ENCODE assay signal across 8 cellular contexts in genomic region chr1:26788515-26788785, GRCh38. TPM values are rescaled to one million over a fixed set of nuclear protein-coding genes. Genes with fewer than 3 reads are reported as not detected.
A peak's percentile ranks its signal among the peaks of the same experiment; 100 is the strongest.
DNase-seq lines count a peak whose midpoint lies in the region; ATAC-seq and TF ChIP-seq lines count a peak whose summit lies in the region.

No MANE protein-coding gene starts in this region.

- H3K4ac ChIP-seq in neuronal stem cell (ENCODE audit: low read length), result no peak overlapping the region

- H4K8ac ChIP-seq in neuronal stem cell (ENCODE audit: low read depth, low read length), result no peak overlapping the region

- H3K9me2 ChIP-seq in OCI-LY7 (ENCODE audit: insufficient read depth, low read length), result no peaks in the 10 kb centered on the region

- H2BK12ac ChIP-seq in neuronal stem cell (ENCODE audit: low read length), result no peak overlapping the region

- intact Hi-C loops in CD4-positive, alpha-beta T cell (cut with DNase I, micrococcal nuclease), result loop anchor here (1.0 to 10.0 kb wide), 6 partner anchors 44 to 881 kb away; partner anchors contain the start of genes ARID1A (in 1 of the 2) and STMN1 (in 1 of the 2)
- intact Hi-C loops in OCI-LY7 (cut with micrococcal nuclease; ENCODE audit: unreplicated experiment), result loop anchor here (2.0 kb wide), 3 partner anchors 44 to 288 kb away; no protein-coding TSS in a partner anchor

- H3K79me1 ChIP-seq in neuronal stem cell (ENCODE audit: low read depth, low read length), result peaks cover 2% of the 10 kb centered on the region

- H2BK5ac ChIP-seq in neuronal stem cell (ENCODE audit: low read length), result peak overlapping the region; percentile 69

- peak overlapping the region; percentile 75 for H3K4me3 ChIP-seq in OCI-LY7 (ENCODE audit: low read depth, low read length, poor library complexity, severe bottlenecking)
- peak overlapping the region; percentile 79 for H3K4me3 ChIP-seq in endocrine pancreas (ENCODE audit: control insufficient read depth, insufficient read depth, low read length)
- H3K4me3 ChIP-seq in neuronal stem cell (ENCODE audit: low read length in 2 of 2), result peak overlapping the region; percentile 89 to 90

- H3K4me1 ChIP-seq in OCI-LY7 (ENCODE audit: insufficient read depth, low read length, poor library complexity, severe bottlenecking), result peaks cover 59% of the 10 kb centered on the region
- peaks cover 3% of the 10 kb centered on the region for H3K4me1 ChIP-seq in endocrine pancreas (ENCODE audit: control insufficient read depth, insufficient read depth, low read length)
- peaks cover 15 to 34% of the 10 kb centered on the region in 2 donors for H3K4me1 ChIP-seq in neuronal stem cell (ENCODE audit: control insufficient read depth in 2 of 2, insufficient read depth in 1 of 2, low read depth in 1 of 2, low read length in 2 of 2)

- H3K27ac Mint-ChIP-seq in CD4-positive, alpha-beta T cell, result peak overlapping the region; percentile 96

- no peak overlapping the region for H3K23ac ChIP-seq in neuronal stem cell (ENCODE audit: low read depth, low read length, poor library complexity)

- DNase-seq in CD4-positive, alpha-beta T cell, result no peak
- DNase-seq in OCI-LY7 (ENCODE audit: low spot score) (no peak), neuronal stem cell (ENCODE audit: low spot score) (no peak), cerebellum (ENCODE audit: low spot score) (no peak), HK-2 (ENCODE audit: unreplicated experiment) (no peak), AG08396 (ENCODE audit: low spot score) (no peak)

- peak overlapping the region; percentile 98 for H3K4me3 Mint-ChIP-seq in CD4-positive, alpha-beta T cell

- H3K9me3 ChIP-seq in CD4-positive, alpha-beta T cell (ENCODE audit: control insufficient read depth, low read length), result no peaks in the 10 kb centered on the region
- H3K9me3 ChIP-seq in OCI-LY7 (ENCODE audit: low read length) (no peaks in the 10 kb centered on the region), endocrine pancreas (ENCODE audit: control insufficient read depth, low read length) (no peaks in the 10 kb centered on the region), neuronal stem cell (replicated peaks in 1 of 2; ENCODE audit: control insufficient read depth in 2 of 2, insufficient read depth in 1 of 2, low read depth in 1 of 2, low read length in 2 of 2) (no peaks in the 10 kb centered on the region)

- no peak for ATAC-seq in CD4-positive, alpha-beta T cell (ENCODE audit: poor library complexity)
- ATAC-seq in GM21528 (IDR thresholded peaks at IDR 0.05; ENCODE audit: low FRiP score, unreplicated experiment), result no peak

- H3K9ac ChIP-seq in endocrine pancreas (ENCODE audit: control insufficient read depth, insufficient read depth, low read length) (peak overlapping the region; percentile 83), neuronal stem cell (ENCODE audit: low read depth, low read length, poor library complexity) (peak overlapping the region; percentile 91)

- H3K4me2 ChIP-seq in OCI-LY7 (ENCODE audit: low read length), result peak overlapping the region; percentile 84
- H3K4me2 ChIP-seq in neuronal stem cell (ENCODE audit: insufficient read depth, low read length, poor library complexity, severe bottlenecking), result peak overlapping the region; percentile 94

- H3K27me3 ChIP-seq in CD4-positive, alpha-beta T cell (ENCODE audit: control insufficient read depth, insufficient read depth, low read length), result no peaks in the 10 kb centered on the region
- H3K27me3 ChIP-seq in endocrine pancreas (ENCODE audit: control insufficient read depth, insufficient read depth, low read length), result no peaks in the 10 kb centered on the region
- no peaks in the 10 kb centered on the region for H3K27me3 ChIP-seq in neuronal stem cell (ENCODE audit: control insufficient read depth in 3 of 3, insufficient read depth in 3 of 3, low read depth in 1 of 3, low read length in 3 of 3)

- H2BK120ac ChIP-seq in neuronal stem cell (ENCODE audit: low read depth, low read length), result no peak overlapping the region

- peak overlapping the region; percentile 95 for H3K27ac ChIP-seq in CD4-positive, alpha-beta T cell (ENCODE audit: low read depth, low read length)
- peak overlapping the region; percentile 91 for H3K27ac ChIP-seq in OCI-LY7 (ENCODE audit: low read depth, low read length, poor library complexity, severe bottlenecking)
- peak overlapping the region; percentile 97 for H3K27ac ChIP-seq in neuronal stem cell (replicated peaks; ENCODE audit: low read length)

- BruUV-seq in OCI-LY7 (replicated peaks; lab: Mats Ljungman, UMichigan), result no TSS peak

- peak overlapping the region; percentile 43 for H2AK5ac ChIP-seq in neuronal stem cell (ENCODE audit: low read depth, low read length)

- no peak for TF ChIP-seq CTCF in CD4-positive, alpha-beta T cell (IDR thresholded peaks at IDR 0.05)
- no peak for TF ChIP-seq CTCF in OCI-LY7 (conservative IDR thresholded peaks at IDR 0.05; ENCODE audit: low read length)

- no peak overlapping the region for H4K91ac ChIP-seq in neuronal stem cell (ENCODE audit: low read depth, low read length, poor library complexity)

- POLR2A ChIA-PET in CD4-positive, alpha-beta T cell (lab: Charles Lee), result interaction anchor here (0.6 to 8.3 kb wide), 24 partner anchors 10 to 1541 kb away, joined by 3 to 346 read pairs (median 8); partner anchors contain the start of genes ARID1A, GPATCH3, GPN2 and RSRP1
- POLR2A ChIA-PET in OCI-LY7 (lab: Charles Lee), result interaction anchor here (0.6 to 5.1 kb wide), 13 partner anchors 9 to 393 kb away, joined by 3 to 36 read pairs (median 5); no protein-coding TSS in a partner anchor

- CTCF ChIA-PET in CD4-positive, alpha-beta T cell (lab: Charles Lee), result interaction anchor here (0.6 to 4.8 kb wide), 33 partner anchors 9 to 288 kb away, joined by 3 to 80 read pairs (median 4); partner anchors contain the start of gene ARID1A
- CTCF ChIA-PET in OCI-LY7 (lab: Charles Lee; ENCODE audit: unreplicated experiment), result interaction anchor here (0.6 to 2.2 kb wide), 14 partner anchors 11 to 246 kb away, joined by 3 to 13 read pairs (median 4); no protein-coding TSS in a partner anchor

- H2BK15ac ChIP-seq in neuronal stem cell (ENCODE audit: low read length), result no peak overlapping the region

- H3K4me1 Mint-ChIP-seq in CD4-positive, alpha-beta T cell (ENCODE audit: low read depth), result peaks cover 66% of the 10 kb centered on the region

- H4K20me1 ChIP-seq in OCI-LY7 (ENCODE audit: insufficient read depth, low read length), result no peaks in the 10 kb centered on the region

- no peak overlapping the region for H3K14ac ChIP-seq in neuronal stem cell (ENCODE audit: low read length)

- H3K79me2 ChIP-seq in OCI-LY7 (ENCODE audit: insufficient read depth, low read depth, low read length), result no peaks in the 10 kb centered on the region

- H2AFZ ChIP-seq in OCI-LY7 (ENCODE audit: low read length) (peak overlapping the region; percentile 43; the same call in 1 of the 2 replicates), neuronal stem cell (ENCODE audit: low read length) (peak overlapping the region; percentile 97)

- peaks cover 47% of the 10 kb centered on the region for H3K36me3 Mint-ChIP-seq in CD4-positive, alpha-beta T cell (ENCODE audit: low read depth)

- peak overlapping the region; percentile 96 for H3K18ac ChIP-seq in neuronal stem cell (ENCODE audit: low read length)

- H3K36me3 ChIP-seq in OCI-LY7 (ENCODE audit: insufficient read depth, low read length) (peaks cover 10% of the 10 kb centered on the region; the same call in 1 of the 2 replicates), endocrine pancreas (ENCODE audit: control insufficient read depth, insufficient read depth, low read length) (no peaks in the 10 kb centered on the region), neuronal stem cell (replicated peaks in 1 of 2; ENCODE audit: control insufficient read depth in 2 of 2, insufficient read depth in 2 of 2, low read length in 2 of 2) (peaks cover 0 to 3% of the 10 kb centered on the region in 2 donors)

- H3K9me3 Mint-ChIP-seq in CD4-positive, alpha-beta T cell, result no peaks in the 10 kb centered on the region

- no CpG with 5 or more reads among the region's 10 CpGs for WGBS in neuronal stem cell (ENCODE audit: extremely low coverage in 2 of 2, insufficient read length in 2 of 2, insufficient replicate concordance in 1 of 2), 2 donors

- no peaks in the 10 kb centered on the region for H3K27me3 Mint-ChIP-seq in CD4-positive, alpha-beta T cell

RNA-seq across cellular contexts. Expression of gene PIGV, which starts 0.7 kb away (rescaled TPM):
- total RNA-seq in CD4-positive, alpha-beta T cell, result 1 to 10 TPM; 3.8 to 4.7 TPM
- 8.2 and 10.3 TPM in 2 replicates for total RNA-seq in OCI-LY7 (2014; rRNA removed; shearing (Covaris generic))
- total RNA-seq in OCI-LY7 (2022) (15.2 and 18.0 TPM in 2 replicates), cerebellum (6.5 TPM)
- polyA plus RNA-seq in neuronal stem cell (2013, experiment 1 of 2), result 9.6 TPM
- 9.7 TPM for polyA plus RNA-seq in neuronal stem cell (2013, experiment 2 of 2)

RNA-seq across cellular contexts. Expression of gene ZDHHC18, which starts 38.0 kb away (rescaled TPM):
- total RNA-seq in CD4-positive, alpha-beta T cell, result 10 to 100 TPM; 46.2 to 48.0 TPM
- 8.0 and 19.5 TPM in 2 replicates for total RNA-seq in OCI-LY7 (2014; rRNA removed; shearing (Covaris generic))
- total RNA-seq in OCI-LY7 (2022) (17.1 and 18.2 TPM in 2 replicates), cerebellum (8.4 TPM)
- 44.5 TPM for polyA plus RNA-seq in neuronal stem cell (2013, experiment 1 of 2)
- polyA plus RNA-seq in neuronal stem cell (2013, experiment 2 of 2), result 43.3 TPM
